In the genomic region with DNA sequence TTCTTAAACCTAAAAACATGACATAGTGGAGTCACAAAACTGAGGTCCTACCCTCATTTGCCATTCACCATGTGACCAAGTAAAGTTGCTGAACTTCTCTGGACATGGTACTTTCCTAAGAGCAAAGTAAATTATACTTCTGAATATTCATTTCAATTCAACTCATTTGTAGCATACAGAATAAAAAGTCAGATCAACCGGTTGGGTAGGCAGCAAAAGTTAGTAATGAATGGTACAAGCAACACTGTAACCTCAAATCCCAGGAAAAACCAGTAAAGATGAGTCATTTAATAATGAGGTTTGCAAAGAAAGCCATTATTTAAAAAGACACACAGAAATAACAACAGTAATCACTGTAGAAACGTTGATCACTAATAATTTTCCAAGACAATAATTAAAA, we compare ENCODE assay signal across 20 cellular contexts. TPM values are rescaled to one million over a fixed set of nuclear protein-coding genes. Genes with fewer than 3 reads are reported as not detected.
DNase-seq lines count a peak whose midpoint lies in the region; ATAC-seq and TF ChIP-seq lines count a peak whose summit lies in the region.
"Had no signal": no experiment of that assay in that cellular context is flagged by ENCODE, and none has a peak within 500 bp of the region (broad histone marks: within the 10 kb centered on the region; RNA-seq: fewer than 3 reads in every experiment).

No MANE protein-coding gene starts in this region.

- H3K4me1 Mint-ChIP-seq in T-helper 2 cell treated with Interferon-gamma antibody and Interleukin-4, amounts not matched to agents 5 μg/mL and 100 μg/mL, for 36 hours (ENCODE audit: low read depth) = peaks cover 16% of the 10 kb centered on the region
- H3K4me1 Mint-ChIP-seq in stimulated activated naive B cell treated with anti-CD40 and anti-IgM and Interleukin-4, amounts not matched to agents 10 μg/mL and 1 μg/mL and 100 μg/mL, for 72 hours = no peaks in the 10 kb centered on the region
- H3K4me1 Mint-ChIP-seq: GM23338, naive B cell had no signal

- no peaks in the 10 kb centered on the region for H3K27me3 Mint-ChIP-seq in T-helper 2 cell treated with Interferon-gamma antibody and Interleukin-4, amounts not matched to agents 5 μg/mL and 100 μg/mL, for 36 hours (ENCODE audit: low read depth)
- no peaks in the 10 kb centered on the region for H3K27me3 Mint-ChIP-seq in stimulated activated naive B cell treated with anti-CD40 and anti-IgM and Interleukin-4, amounts not matched to agents 10 μg/mL and 1 μg/mL and 100 μg/mL, for 72 hours
- H3K27me3 Mint-ChIP-seq: naive B cell had no signal

- DNase-seq in AG08396 (ENCODE audit: low spot score) = peak; percentile 13
- DNase-seq in HCEC 1CT = peak; percentile 2
- DNase-seq in T-helper 2 cell treated with Interferon-gamma antibody and Interleukin-4, amounts not matched to agents 5 μg/mL and 100 μg/mL, for 36 hours (ENCODE audit: low spot score) = no peak
- DNase-seq in fibroblast of mammary gland (ENCODE audit: low read depth) = peak; percentile 33
- DNase-seq in SJCRH30 = no peak
- no peak for DNase-seq in osteoblast (ENCODE audit: insufficient read length, low spot score, missing footprints)
- DNase-seq in stimulated activated naive B cell treated with anti-CD40 and anti-IgM and Interleukin-4, amounts not matched to agents 10 μg/mL and 1 μg/mL and 100 μg/mL, for 72 hours = no peak
- DNase-seq: Calu3, gastrocnemius medialis, GF-D8, naive B cell, NCI-H1436, NCI-H2171, pancreas had no signal

- peaks cover 48% of the 10 kb centered on the region for H3K36me3 Mint-ChIP-seq in T-helper 2 cell treated with Interferon-gamma antibody and Interleukin-4, amounts not matched to agents 5 μg/mL and 100 μg/mL, for 36 hours (ENCODE audit: low read depth)
- peaks cover 28 to 38% of the 10 kb centered on the region in 2 donors for H3K36me3 Mint-ChIP-seq in stimulated activated naive B cell treated with anti-CD40 and anti-IgM and Interleukin-4, amounts not matched to agents 10 μg/mL and 1 μg/mL and 100 μg/mL, for 72 hours
- H3K36me3 Mint-ChIP-seq: naive B cell had no signal

- H3K4me1 ChIP-seq in SJCRH30 (no peaks in the 10 kb centered on the region), osteoblast (ENCODE audit: insufficient read depth, low read length) (peaks cover 6% of the 10 kb centered on the region)
- H3K4me1 ChIP-seq: gastrocnemius medialis, pancreas had no signal

- no peak for ATAC-seq in GM19397 (IDR thresholded peaks at IDR 0.05; ENCODE audit: unreplicated experiment)
- ATAC-seq in stimulated activated naive B cell treated with anti-CD40 and anti-IgM and Interleukin-4, amounts not matched to agents 10 μg/mL and 1 μg/mL and 100 μg/mL, for 72 hours (replicated peaks) = no peak
- ATAC-seq: gastrocnemius medialis, GM23338, Panc1, pancreas had no signal

- H4K20me1 ChIP-seq in osteoblast (ENCODE audit: insufficient read depth, low read length) = no peaks in the 10 kb centered on the region

- H3K27me3 ChIP-seq in SJCRH30 (no peaks in the 10 kb centered on the region), osteoblast (ENCODE audit: insufficient read depth, low read length) (no peaks in the 10 kb centered on the region)
- H3K27me3 ChIP-seq: gastrocnemius medialis, pancreas had no signal

- no peak overlapping the region for H3K4me2 ChIP-seq in osteoblast (ENCODE audit: insufficient read depth, low read length)
- H3K4me2 ChIP-seq: GM23338 had no signal

- H3K27ac ChIP-seq in SJCRH30 (no peak overlapping the region), osteoblast (ENCODE audit: low read depth, low read length) (no peak overlapping the region)
- H3K27ac ChIP-seq: gastrocnemius medialis, pancreas, skin epidermis, thoracic aorta had no signal

- no peak overlapping the region for H2AFZ ChIP-seq in osteoblast (ENCODE audit: low read length)
- H2AFZ ChIP-seq: GM23338 had no signal

- H3K4me3 Mint-ChIP-seq in T-helper 2 cell treated with Interferon-gamma antibody and Interleukin-4, amounts not matched to agents 5 μg/mL and 100 μg/mL, for 36 hours = no peak overlapping the region
- no peak overlapping the region for H3K4me3 Mint-ChIP-seq in stimulated activated naive B cell treated with anti-CD40 and anti-IgM and Interleukin-4, amounts not matched to agents 10 μg/mL and 1 μg/mL and 100 μg/mL, for 72 hours
- H3K4me3 Mint-ChIP-seq: GM23338, naive B cell had no signal

- TF ChIP-seq CTCF in fibroblast of mammary gland (conservative IDR thresholded peaks at IDR 0.05; ENCODE audit: control insufficient read depth, insufficient read depth, low read depth, low read length) (no peak), osteoblast (IDR thresholded peaks at IDR 0.05; ENCODE audit: extremely low read depth, low read depth, low read length) (no peak)

- H3K4me3 ChIP-seq in fibroblast of mammary gland (ENCODE audit: control insufficient read depth, low read depth, low read length) (no peak overlapping the region), SJCRH30 (no peak overlapping the region), osteoblast (ENCODE audit: insufficient read depth, low read length) (no peak overlapping the region)
- H3K4me3 ChIP-seq: gastrocnemius medialis, GM23338, lung, pancreas, skin epidermis, thoracic aorta had no signal

- peak overlapping the region; percentile 35 for H3K27ac Mint-ChIP-seq in T-helper 2 cell treated with Interferon-gamma antibody and Interleukin-4, amounts not matched to agents 5 μg/mL and 100 μg/mL, for 36 hours
- H3K27ac Mint-ChIP-seq in stimulated activated naive B cell treated with anti-CD40 and anti-IgM and Interleukin-4, amounts not matched to agents 10 μg/mL and 1 μg/mL and 100 μg/mL, for 72 hours = no peak overlapping the region
- H3K27ac Mint-ChIP-seq: GM23338, naive B cell had no signal

- H3K9me3 ChIP-seq in SJCRH30 (replicated peaks) (no peaks in the 10 kb centered on the region), osteoblast (ENCODE audit: low read depth, low read length) (no peaks in the 10 kb centered on the region)
- H3K9me3 ChIP-seq: gastrocnemius medialis, pancreas, thoracic aorta had no signal

- H3K9me3 Mint-ChIP-seq in T-helper 2 cell treated with Interferon-gamma antibody and Interleukin-4, amounts not matched to agents 5 μg/mL and 100 μg/mL, for 36 hours = no peaks in the 10 kb centered on the region
- H3K9me3 Mint-ChIP-seq in stimulated activated naive B cell treated with anti-CD40 and anti-IgM and Interleukin-4, amounts not matched to agents 10 μg/mL and 1 μg/mL and 100 μg/mL, for 72 hours = no peaks in the 10 kb centered on the region
- H3K9me3 Mint-ChIP-seq: GM23338, naive B cell had no signal

- H3K36me3 ChIP-seq in SJCRH30 (peaks cover 61% of the 10 kb centered on the region), osteoblast (ENCODE audit: insufficient read depth, low read length) (no peaks in the 10 kb centered on the region)
- H3K36me3 ChIP-seq: gastrocnemius medialis, pancreas, thoracic aorta had no signal

- H3K79me2 ChIP-seq in osteoblast (ENCODE audit: insufficient read depth, low read length) = no peaks in the 10 kb centered on the region

RNA-seq across cellular contexts. Expression of gene POLE2, which starts 8.7 kb away (rescaled TPM):
- total RNA-seq in SJCRH30 (2014; rRNA removed; shearing (Covaris generic)) = 52.0 and 53.4 TPM in 2 replicates
- 4.4 and 6.2 TPM in 2 replicates for total RNA-seq in osteoblast

RNA-seq across cellular contexts. Expression of gene KLHDC1, which starts 13.6 kb away (rescaled TPM):
- total RNA-seq in SJCRH30 (2014; rRNA removed; shearing (Covaris generic)) = 0.10 and 0.32 TPM in 2 replicates
- total RNA-seq in osteoblast = 2.9 and 4.7 TPM in 2 replicates

RNA-seq across cellular contexts. Expression of gene DNAAF2, which starts 44.2 kb away (rescaled TPM):
- 20.6 and 22.2 TPM in 2 replicates for total RNA-seq in SJCRH30 (2014; rRNA removed; shearing (Covaris generic))
- 9.8 and 10.0 TPM in 2 replicates for total RNA-seq in osteoblast

RNA-seq across cellular contexts. Expression of gene MGAT2, which starts 58.7 kb away (rescaled TPM):
- 72.0 and 72.8 TPM in 2 replicates for total RNA-seq in SJCRH30 (2014; rRNA removed; shearing (Covaris generic))
- total RNA-seq in osteoblast = 63.0 and 63.1 TPM in 2 replicates

RNA-seq across cellular contexts. Expression of gene RPL36AL, which starts 58.8 kb away (rescaled TPM):
- 268 and 271 TPM in 2 replicates for total RNA-seq in SJCRH30 (2014; rRNA removed; shearing (Covaris generic))
- 181 and 192 TPM in 2 replicates for total RNA-seq in osteoblast

Comparison
In these comparisons a context has a peak if more than half of its experiments do, and no peak if none do; other contexts are left out.
1. DNase-seq: peak in AG08396 (single experiment), HCEC 1CT (single experiment) and fibroblast of mammary gland (single experiment); none in T-helper 2 cell treated with Interferon-gamma antibody and Interleukin-4, amounts not matched to agents 5 μg/mL and 100 μg/mL, for 36 hours (single experiment), SJCRH30 (0 of 2), osteoblast (single experiment) and stimulated activated naive B cell treated with anti-CD40 and anti-IgM and Interleukin-4, amounts not matched to agents 10 μg/mL and 1 μg/mL and 100 μg/mL, for 72 hours (single experiment).